ENCODE assay signal across 1 cellular context in the genomic region with DNA sequence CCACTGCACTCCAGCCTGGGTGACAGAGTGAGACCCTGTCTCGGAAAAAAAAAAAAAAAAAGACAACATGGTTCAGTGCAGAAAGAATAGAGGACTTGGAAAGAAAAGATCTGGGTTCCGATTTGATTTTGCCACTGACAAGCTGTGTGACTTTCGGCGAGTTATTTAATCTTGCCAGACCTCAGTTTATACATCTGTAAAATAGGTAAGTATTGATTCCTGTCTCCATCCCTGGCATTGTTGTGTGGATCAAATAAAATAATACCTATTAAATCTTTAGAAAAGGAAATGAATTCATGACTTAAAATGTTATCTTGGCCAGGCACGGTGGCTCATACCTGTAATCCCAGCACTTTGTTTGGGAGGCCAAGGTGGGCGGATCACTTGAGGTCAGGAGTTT.
TF ChIP-seq lines count a peak whose summit lies in the region.

No MANE protein-coding gene starts in this region.

TF ChIP-seq in GM12891, 5 proteins besides CTCF, POLR2A, EP300 and RAD21:
- TF ChIP-seq SPI1 (IDR thresholded peaks at IDR 0.05; ENCODE audit: low read depth, low read length) (no peak), POU2F2 (IDR thresholded peaks at IDR 0.05; ENCODE audit: low read depth, low read length) (no peak), POLR2AphosphoS5 (IDR thresholded peaks at IDR 0.05; ENCODE audit: low read depth, low read length) (no peak), TAF1 (IDR thresholded peaks at IDR 0.05; ENCODE audit: low read depth, low read length) (no peak), PAX5 (IDR thresholded peaks at IDR 0.05; ENCODE audit: insufficient read depth, low read length, severe bottlenecking) (no peak)
